Comparison of ENCODE assay signal across 20 cellular contexts in the genomic region with DNA sequence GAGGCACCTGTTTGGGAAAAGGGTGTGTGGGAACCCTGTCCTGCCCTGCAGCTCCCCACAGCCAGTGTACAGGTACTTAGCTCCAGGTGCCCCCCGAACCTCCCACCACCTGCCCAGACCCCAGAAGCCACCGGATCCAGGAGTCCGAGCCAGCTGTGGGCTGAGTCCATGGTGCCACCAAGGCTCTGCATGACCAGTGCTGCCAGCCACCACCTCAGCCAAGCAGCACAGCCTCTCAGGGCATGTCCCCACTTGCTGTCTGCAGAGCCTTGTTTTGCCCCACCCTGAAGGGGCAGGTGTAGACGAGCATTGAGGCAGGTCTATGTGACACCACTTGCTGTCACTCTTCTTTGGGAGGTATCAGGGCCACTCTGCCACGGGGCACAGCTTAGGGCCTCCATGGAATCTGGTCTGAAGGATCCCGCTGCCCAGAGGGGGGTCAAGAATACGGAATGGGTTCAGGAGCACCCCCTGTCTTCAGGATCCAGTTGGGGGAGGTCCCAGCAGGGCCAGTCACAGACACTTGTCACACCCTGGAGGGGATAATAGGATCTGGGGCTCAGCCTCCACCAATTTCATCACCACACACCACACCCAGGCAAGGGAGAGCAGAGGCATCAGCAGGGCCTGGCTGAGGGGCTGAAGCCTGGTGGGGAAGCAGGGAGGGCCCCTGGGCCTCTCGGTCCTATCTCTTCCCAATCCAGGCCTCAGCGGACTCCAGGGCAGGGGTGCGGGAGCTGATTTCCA. TPM values are rescaled to one million over a fixed set of nuclear protein-coding genes. Genes with fewer than 3 reads are reported as not detected.
DNase-seq lines count a peak whose midpoint lies in the region; ATAC-seq, FAIRE-seq and TF ChIP-seq lines count a peak whose summit lies in the region.
"Had no signal": no experiment of that assay in that cellular context is flagged by ENCODE, and none has a peak within 500 bp of the region (broad histone marks: within the 10 kb centered on the region; RNA-seq: fewer than 3 reads in every experiment).

No MANE protein-coding gene starts in this region.

- no peaks in the 10 kb centered on the region for H4K20me1 ChIP-seq in HepG2 (ENCODE audit: insufficient read depth, low read length)

- peak overlapping the region; percentile 21 for H3K4me3 Mint-ChIP-seq in MCF 10A (ENCODE audit: unreplicated experiment)
- H3K4me3 Mint-ChIP-seq: CD14-positive monocyte had no signal

- peaks cover 84% of the 10 kb centered on the region for H3K4me1 ChIP-seq in HepG2 (ENCODE audit: insufficient read depth, low read length)

- H2AFZ ChIP-seq in HepG2 (ENCODE audit: low read length): no peak overlapping the region

- H3K4me3 ChIP-seq in HepG2 (replicated peaks in 1 of 3; ENCODE audit: insufficient read depth in 1 of 3, low read depth in 2 of 3, low read length in 3 of 3): no peak overlapping the region
- H3K4me3 ChIP-seq: ovary, sigmoid colon had no signal

- H3K27ac ChIP-seq in HepG2 (ENCODE audit: extremely low read length, insufficient read depth, low read length): no peak overlapping the region

- TF ChIP-seq EP300 in HepG2 (IDR thresholded peaks at IDR 0.05; ENCODE audit: low read depth in 2 of 2, low read length in 2 of 2) (no peak), HepG2 (CRISPR knock-in tag; IDR thresholded peaks at IDR 0.05; ENCODE audit: borderline replicate concordance) (no peak)

- no peaks in the 10 kb centered on the region for H3K27me3 Mint-ChIP-seq in MCF 10A (ENCODE audit: insufficient read depth, unreplicated experiment)

- H3K27me3 ChIP-seq in HepG2 (ENCODE audit: control insufficient read depth in 1 of 2, insufficient read depth in 2 of 2, low read length in 2 of 2): peaks cover 0 to under 1% of the 10 kb centered on the region in 2 experiments; a peak in 1 of 5 replicates
- H3K27me3 ChIP-seq: ovary, sigmoid colon had no signal

- TF ChIP-seq CTCF in MCF 10A (IDR thresholded peaks at IDR 0.05; ENCODE audit: unreplicated experiment): no peak
- no peak for TF ChIP-seq CTCF in HepG2 (CRISPR knock-in tag; IDR thresholded peaks at IDR 0.05)

- H3K9me3 Mint-ChIP-seq in MCF 10A (ENCODE audit: unreplicated experiment): no peaks in the 10 kb centered on the region
- H3K9me3 Mint-ChIP-seq: CD14-positive monocyte had no signal

- TF ChIP-seq POLR2A in HepG2 (IDR thresholded peaks at IDR 0.05; ENCODE audit: insufficient read depth in 1 of 2, low read depth in 2 of 2, low read length in 2 of 2): no peak

- H3K36me3 ChIP-seq in HepG2 (replicated peaks in 1 of 2; ENCODE audit: control insufficient read depth in 1 of 2, insufficient read depth in 2 of 2, low read length in 2 of 2): no peaks in the 10 kb centered on the region
- H3K36me3 ChIP-seq: ovary, sigmoid colon had no signal

- H3K9me3 ChIP-seq in HepG2 (ENCODE audit: low read length): no peaks in the 10 kb centered on the region
- H3K9me3 ChIP-seq: ovary, sigmoid colon had no signal

- peak overlapping the region; percentile 75 for H3K27ac Mint-ChIP-seq in MCF 10A (ENCODE audit: low read depth, unreplicated experiment)

- peaks cover 47% of the 10 kb centered on the region for H3K4me1 Mint-ChIP-seq in MCF 10A (ENCODE audit: insufficient read depth, unreplicated experiment)

- ATAC-seq in HepG2 (no peak), HG02623 (IDR thresholded peaks at IDR 0.05; ENCODE audit: unreplicated experiment) (no peak)

- no peak for TF ChIP-seq RAD21 in HepG2 (CRISPR knock-in tag; IDR thresholded peaks at IDR 0.05)

- BruUV-seq in MCF 10A (replicated peaks; lab: Mats Ljungman, UMichigan) (no TSS peak), HepG2 (replicated peaks; lab: Mats Ljungman, UMichigan) (no TSS peak)

- in situ Hi-C loops in HepG2 (cut with HindIII; ENCODE audit: extremely low pct_ligation_motif_present, low pct_unique_long_range_greater_than_20kb): loop anchor here (5.0 kb wide), 2 partner anchors 37 to 107 kb away; no protein-coding TSS in a partner anchor

- POLR2A ChIA-PET in MCF 10A (lab: Yijun Ruan, JAX): interaction anchor here (0.8 to 10.2 kb wide), 11 partner anchors 11 to 106 kb away, joined by 3 to 153 read pairs (median 14); partner anchors contain the start of gene EPHA2
- POLR2A ChIA-PET in HepG2 (lab: Yijun Ruan, JAX): interaction anchor here (1.1 to 4.5 kb wide), 2 partner anchors 30 to 101 kb away, joined by 3 to 51 read pairs; partner anchors contain the start of gene EPHA2

- CTCF ChIA-PET in MCF 10A (lab: Yijun Ruan, JAX): interaction anchor here (0.6 to 14.5 kb wide), 7 partner anchors 19 to 184 kb away, joined by 3 to 373 read pairs (median 3); partner anchors contain the start of gene FAM131C
- CTCF ChIA-PET in HepG2 (lab: Yijun Ruan, JAX; ENCODE audit: low intra/inter-chr PET ratio, low total read pairs): interaction anchor here (6.0 kb wide), 1 partner anchor 104 kb away, joined by 98 read pairs; no protein-coding TSS in a partner anchor

- H3K4me2 ChIP-seq in HepG2 (ENCODE audit: low read depth, low read length): peak overlapping the region; percentile 15; the same call in 1 of the 2 replicates

- no peaks in the 10 kb centered on the region for H3K79me2 ChIP-seq in HepG2 (ENCODE audit: insufficient read depth, low read length)

- H3K9ac ChIP-seq in HepG2 (ENCODE audit: insufficient read depth, low read depth, low read length): no peak overlapping the region

- no peak for FAIRE-seq in HepG2 (lab: Jason Lieb, UNC)
- FAIRE-seq: GM18507 had no signal

- H3K36me3 Mint-ChIP-seq in MCF 10A (ENCODE audit: insufficient read depth, unreplicated experiment): no peaks in the 10 kb centered on the region
- H3K36me3 Mint-ChIP-seq: CD14-positive monocyte had no signal

- WGBS in HepG2 (ENCODE audit: low lambda C conversion rate): 21% methylated on average over 5 of the region's 10 CpGs

- DNase-seq in DMS79 treated with DMSO at 0.1 percent for 48 hours (lab: John Stamatoyannopoulos, UW): peak; percentile 28
- DNase-seq in DMS79 (lab: John Stamatoyannopoulos, UW): no peak
- peak; percentile 69 for DNase-seq in MCF 10A (ENCODE audit: unreplicated experiment)
- no peak for DNase-seq in HepG2 (ENCODE audit: low spot score)
- DNase-seq in ureter (ENCODE audit: low spot score): peak; percentile 78
- DNase-seq in NCI-H524 treated with DMSO at 0.1 percent for 48 hours (lab: John Stamatoyannopoulos, UW): no peak
- no peak for DNase-seq in midbrain (lab: John Stamatoyannopoulos, UW)
- DNase-seq: 8988T; anterior cingulate cortex; effector memory CD4-positive, alpha-beta T cell; foreskin fibroblast; NCI-H226; sigmoid colon; stimulated activated CD4-positive, alpha-beta T cell treated with anti-CD3 and anti-CD28 coated beads, Interleukin-2, amount 100 ng/mL, for 24 hours; substantia nigra had no signal

- intact Hi-C loops in MCF 10A (cut with micrococcal nuclease) (loop anchor here (5.0 kb wide), 1 partner anchor 37 kb away; no protein-coding TSS in a partner anchor), HepG2 (cut with micrococcal nuclease; ENCODE audit: unreplicated experiment) (no loop called here)

RNA-seq across cellular contexts. Expression of gene ARHGEF19, which starts 27.7 kb away (rescaled TPM):
- total RNA-seq in MCF 10A (2022): 1.7 and 1.9 TPM in 2 replicates
- 1.8 and 2.0 TPM in 2 replicates for total RNA-seq in HepG2 (2016; rRNA removed; fragmentation: Illumina TruSeq; extraction: Trizol)
- 0.53 and 1.0 TPM in 2 replicates for total RNA-seq in HepG2 (2016; cell fraction: cytosol; rRNA removed; fragmentation: Illumina TruSeq; extraction: Trizol; ENCODE audit: low read depth)
- total RNA-seq in HepG2 (2016; cell fraction: insoluble cytoplasmic fraction; rRNA removed; fragmentation: Illumina TruSeq; extraction: Trizol): 1.4 and 2.3 TPM in 2 replicates
- total RNA-seq in HepG2 (2016; cell fraction: membrane; rRNA removed; fragmentation: Illumina TruSeq; extraction: Trizol): 1.3 and 1.5 TPM in 2 replicates
- total RNA-seq in HepG2 (2016; cell fraction: nucleus; rRNA removed; fragmentation: Illumina TruSeq; extraction: Trizol): 1.9 and 2.1 TPM in 2 replicates
- 1.7 and 2.2 TPM in 2 replicates for polyA plus RNA-seq in HepG2 (2011; rRNA removed)
- polyA plus RNA-seq in HepG2 (2011; cell fraction: cytosol; rRNA removed): 1.7 and 2.2 TPM in 2 replicates
- 9.9 and 10.1 TPM in 2 replicates for polyA plus RNA-seq in HepG2 (2011; cell fraction: nucleus; rRNA removed)
- 0.88 and 1.6 TPM in 2 replicates for polyA plus RNA-seq in HepG2 (2012)
- polyA plus RNA-seq in HepG2 (2016; cell fraction: cytosol; fragmentation: Illumina TruSeq; extraction: Trizol; ENCODE audit: low read depth): 0.47 and 1.2 TPM in 2 replicates
- polyA plus RNA-seq in HepG2 (2016; cell fraction: insoluble cytoplasmic fraction; fragmentation: Illumina TruSeq; extraction: Trizol; ENCODE audit: low read depth): 1.7 and 2.2 TPM in 2 replicates
- polyA plus RNA-seq in HepG2 (2016; cell fraction: membrane; fragmentation: Illumina TruSeq; extraction: Trizol; ENCODE audit: low read depth): 0.94 and 1.7 TPM in 2 replicates
- 4.0 and 5.0 TPM in 2 replicates for polyA plus RNA-seq in HepG2 (2016; cell fraction: nucleus; fragmentation: Illumina TruSeq; extraction: Trizol; ENCODE audit: insufficient read depth, low read depth)
- 1.3 and 7.5 TPM in 2 replicates for polyA minus RNA-seq in HepG2 (2011; rRNA and poly(A)+ RNA removed; ENCODE audit: low replicate concordance)
- 0.69 and 0.79 TPM in 2 replicates for polyA minus RNA-seq in HepG2 (2011; cell fraction: cytosol; rRNA and poly(A)+ RNA removed)
- polyA minus RNA-seq in HepG2 (2011; cell fraction: nucleus; rRNA and poly(A)+ RNA removed): 1.4 and 2.1 TPM in 2 replicates
- total RNA-seq in ureter: 24.8 TPM
- total RNA-seq: HT1080 had no signal

RNA-seq across cellular contexts. Expression of gene EPHA2, which starts 28.9 kb away (rescaled TPM):
- total RNA-seq in MCF 10A (2022) (206 and 248 TPM in 2 replicates), HepG2 (2016; rRNA removed; fragmentation: Illumina TruSeq; extraction: Trizol) (15.5 and 33.6 TPM in 2 replicates), ureter (58.9 TPM)
- 6.7 and 7.8 TPM in 2 replicates for total RNA-seq in HepG2 (2016; cell fraction: cytosol; rRNA removed; fragmentation: Illumina TruSeq; extraction: Trizol; ENCODE audit: low read depth)
- total RNA-seq in HepG2 (2016; cell fraction: insoluble cytoplasmic fraction; rRNA removed; fragmentation: Illumina TruSeq; extraction: Trizol): 10.8 and 35.8 TPM in 2 replicates
- total RNA-seq in HepG2 (2016; cell fraction: membrane; rRNA removed; fragmentation: Illumina TruSeq; extraction: Trizol): 14.9 and 16.9 TPM in 2 replicates
- 41.9 and 47.9 TPM in 2 replicates for total RNA-seq in HepG2 (2016; cell fraction: nucleus; rRNA removed; fragmentation: Illumina TruSeq; extraction: Trizol)
- polyA plus RNA-seq in HepG2 (2011; rRNA removed): 53.6 and 62.5 TPM in 2 replicates
- polyA plus RNA-seq in HepG2 (2011; cell fraction: cytosol; rRNA removed): 39.1 and 62.9 TPM in 2 replicates
- polyA plus RNA-seq in HepG2 (2011; cell fraction: nucleus; rRNA removed): 163 and 212 TPM in 2 replicates
- polyA plus RNA-seq in HepG2 (2012): 25.4 and 56.3 TPM in 2 replicates
- 2.1 and 2.2 TPM in 2 replicates for polyA plus RNA-seq in HepG2 (2016; cell fraction: cytosol; fragmentation: Illumina TruSeq; extraction: Trizol; ENCODE audit: low read depth)
- polyA plus RNA-seq in HepG2 (2016; cell fraction: insoluble cytoplasmic fraction; fragmentation: Illumina TruSeq; extraction: Trizol; ENCODE audit: low read depth): 11.5 and 14.9 TPM in 2 replicates
- polyA plus RNA-seq in HepG2 (2016; cell fraction: membrane; fragmentation: Illumina TruSeq; extraction: Trizol; ENCODE audit: low read depth): 5.7 and 6.8 TPM in 2 replicates
- polyA plus RNA-seq in HepG2 (2016; cell fraction: nucleus; fragmentation: Illumina TruSeq; extraction: Trizol; ENCODE audit: insufficient read depth, low read depth): 84.4 and 87.2 TPM in 2 replicates
- 69.9 and 218 TPM in 2 replicates for polyA minus RNA-seq in HepG2 (2011; rRNA and poly(A)+ RNA removed; ENCODE audit: low replicate concordance)
- 72.7 and 86.9 TPM in 2 replicates for polyA minus RNA-seq in HepG2 (2011; cell fraction: cytosol; rRNA and poly(A)+ RNA removed)
- polyA minus RNA-seq in HepG2 (2011; cell fraction: nucleus; rRNA and poly(A)+ RNA removed): 65.6 and 79.3 TPM in 2 replicates
- polyA plus RNA-seq: CD14-positive monocyte had no signal

RNA-seq across cellular contexts. Expression of gene CPLANE2, which starts 52.3 kb away (rescaled TPM):
- total RNA-seq in MCF 10A (2022) (8.3 and 13.2 TPM in 2 replicates), HepG2 (2016; rRNA removed; fragmentation: Illumina TruSeq; extraction: Trizol) (0.98 and 1.6 TPM in 2 replicates), ureter (9.0 TPM)
- 0.62 and 0.71 TPM in 2 replicates for total RNA-seq in HepG2 (2016; cell fraction: cytosol; rRNA removed; fragmentation: Illumina TruSeq; extraction: Trizol; ENCODE audit: low read depth)
- 1.00 and 1.9 TPM in 2 replicates for total RNA-seq in HepG2 (2016; cell fraction: insoluble cytoplasmic fraction; rRNA removed; fragmentation: Illumina TruSeq; extraction: Trizol)
- total RNA-seq in HepG2 (2016; cell fraction: membrane; rRNA removed; fragmentation: Illumina TruSeq; extraction: Trizol): 1.8 and 1.9 TPM in 2 replicates
- total RNA-seq in HepG2 (2016; cell fraction: nucleus; rRNA removed; fragmentation: Illumina TruSeq; extraction: Trizol): 0.99 and 1.3 TPM in 2 replicates
- polyA plus RNA-seq in HepG2 (2011; rRNA removed): 0.27 and 0.29 TPM in 2 replicates
- polyA plus RNA-seq in HepG2 (2011; cell fraction: cytosol; rRNA removed): 0.12 and 0.42 TPM in 2 replicates
- polyA plus RNA-seq in HepG2 (2011; cell fraction: nucleus; rRNA removed): 0.43 and 0.48 TPM in 2 replicates
- polyA plus RNA-seq in HepG2 (2012): 0.38 and 0.53 TPM in 2 replicates
- 0.38 and 0.65 TPM in 2 replicates for polyA plus RNA-seq in HepG2 (2016; cell fraction: cytosol; fragmentation: Illumina TruSeq; extraction: Trizol; ENCODE audit: low read depth)
- 0.47 and 0.85 TPM in 2 replicates for polyA plus RNA-seq in HepG2 (2016; cell fraction: insoluble cytoplasmic fraction; fragmentation: Illumina TruSeq; extraction: Trizol; ENCODE audit: low read depth)
- 0.76 and 1.2 TPM in 2 replicates for polyA plus RNA-seq in HepG2 (2016; cell fraction: membrane; fragmentation: Illumina TruSeq; extraction: Trizol; ENCODE audit: low read depth)
- polyA plus RNA-seq in HepG2 (2016; cell fraction: nucleus; fragmentation: Illumina TruSeq; extraction: Trizol; ENCODE audit: insufficient read depth, low read depth): 0.41 and 2.0 TPM in 2 replicates
- 4.2 and 10.4 TPM in 2 replicates for polyA minus RNA-seq in HepG2 (2011; rRNA and poly(A)+ RNA removed; ENCODE audit: low replicate concordance)
- 2.1 TPM in 1 of 2 replicates, not detected in the other for polyA minus RNA-seq in HepG2 (2011; cell fraction: cytosol; rRNA and poly(A)+ RNA removed)
- polyA minus RNA-seq in HepG2 (2011; cell fraction: nucleus; rRNA and poly(A)+ RNA removed): 0.39 and 1.1 TPM in 2 replicates

Comparison
In these comparisons a context has a peak if more than half of its experiments do, and no peak if none do; other contexts are left out.
1. DNase-seq: peak in DMS79 treated with DMSO at 0.1 percent for 48 hours (single experiment), MCF 10A (single experiment) and ureter (single experiment); none in DMS79 (single experiment), HepG2 (single experiment), NCI-H524 treated with DMSO at 0.1 percent for 48 hours (single experiment) and midbrain (single experiment).